In the genomic region with DNA sequence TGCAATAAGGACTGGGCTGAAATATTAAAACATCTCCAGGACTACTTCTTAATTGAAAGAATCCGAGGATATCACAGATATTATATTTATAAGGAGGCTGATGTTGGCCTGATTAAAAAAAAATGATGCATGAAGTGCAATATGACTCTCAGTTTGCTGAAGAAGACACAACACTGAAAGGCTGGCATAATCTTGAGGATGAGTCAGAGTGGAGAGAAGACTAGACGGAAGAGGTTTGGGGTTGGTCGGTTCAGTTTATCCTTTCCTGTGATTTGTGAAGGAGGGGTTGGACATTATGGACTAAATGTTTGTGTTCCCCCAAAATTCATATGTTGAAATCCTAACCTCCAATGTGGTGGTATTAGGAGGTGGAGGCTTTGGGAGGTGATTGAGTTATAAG, we compare ENCODE assay signal across 14 cellular contexts.
DNase-seq lines count a peak whose midpoint lies in the region; ATAC-seq and TF ChIP-seq lines count a peak whose summit lies in the region.
"Had no signal": no experiment of that assay in that cellular context is flagged by ENCODE, and none has a peak within 500 bp of the region (broad histone marks: within the 10 kb centered on the region; RNA-seq: fewer than 3 reads in every experiment).

No MANE protein-coding gene starts in this region.

- 64 to 68% methylated on average over 3 of the region's 3 CpGs for WGBS in GM23248 (ENCODE audit: low coverage in 1 of 2, low lambda C conversion rate in 2 of 2, missing lambda C conversion rate in 2 of 2), 2 experiments
- 86 to 87% methylated on average over 3 of the region's 3 CpGs for WGBS in aorta, 2 donors

- H3K9ac ChIP-seq in GM23248, result no peak overlapping the region

- H3K9me2 ChIP-seq in GM23248 (ENCODE audit: insufficient read depth), result no peaks in the 10 kb centered on the region

- intact Hi-C loops in aorta (cut with DNase I), result no loop called here
- intact Hi-C loops in head of caudate nucleus (cut with DNase I), result no loop called here

- in situ Hi-C loops in GM23248 (cut with MboI), result loop anchor here (10.0 kb wide), 1 partner anchor 267 kb away; no protein-coding TSS in a partner anchor

- H4K20me1 ChIP-seq in GM23248 (ENCODE audit: insufficient read depth), result no peaks in the 10 kb centered on the region

- ATAC-seq in foreskin keratinocyte, result peak; percentile 62
- no peak for ATAC-seq in aorta (ENCODE audit: low FRiP score)
- ATAC-seq: HCT116 had no signal

- H3K9me3 ChIP-seq in GM23248 (ENCODE audit: low read depth) (no peaks in the 10 kb centered on the region), aorta (ENCODE audit: control insufficient read depth, low read length) (no peaks in the 10 kb centered on the region)
- H3K9me3 ChIP-seq: BE2C had no signal

- no peaks in the 10 kb centered on the region for H3K36me3 ChIP-seq in GM23248 (ENCODE audit: low read depth)
- no peaks in the 10 kb centered on the region for H3K36me3 ChIP-seq in aorta (ENCODE audit: control insufficient read depth in 1 of 2, insufficient read depth in 2 of 2, low read length in 1 of 2)
- H3K36me3 ChIP-seq: BE2C had no signal

- H3K4me1 ChIP-seq in GM23248 (ENCODE audit: insufficient read depth), result no peaks in the 10 kb centered on the region
- H3K4me1 ChIP-seq in foreskin keratinocyte, result peaks cover 9% of the 10 kb centered on the region
- H3K4me1 ChIP-seq in aorta (ENCODE audit: control insufficient read depth in 1 of 2, insufficient read depth in 2 of 2, low read length in 2 of 2), result no peaks in the 10 kb centered on the region
- H3K4me1 ChIP-seq: BE2C had no signal

- H3F3A ChIP-seq in GM23248 (ENCODE audit: insufficient read depth), result no peaks in the 10 kb centered on the region

- no peak for TF ChIP-seq CTCF in foreskin keratinocyte (conservative IDR thresholded peaks at IDR 0.05)
- TF ChIP-seq CTCF in coronary artery (IDR thresholded peaks at IDR 0.05), result no peak

- peaks cover 11% of the 10 kb centered on the region for H3K27me3 ChIP-seq in GM23248 (replicated peaks; ENCODE audit: insufficient read depth)
- H3K27me3 ChIP-seq in foreskin keratinocyte, result no peaks in the 10 kb centered on the region
- H3K27me3 ChIP-seq in aorta (ENCODE audit: control insufficient read depth in 1 of 2, insufficient read depth in 2 of 2, low read length in 1 of 2), result no peaks in the 10 kb centered on the region
- H3K27me3 ChIP-seq: BE2C had no signal

- H3K27ac ChIP-seq in GM23248 (no peak overlapping the region), foreskin keratinocyte (no peak overlapping the region), coronary artery (no peak overlapping the region), aorta (ENCODE audit: low read depth in 1 of 2, low read length in 2 of 2) (no peak overlapping the region)
- H3K27ac ChIP-seq: C4-2B had no signal

- DNase-seq in GM23248 (peak; percentile 8), M059J (ENCODE audit: low read depth) (peak; percentile 12), amniotic epithelial cell (ENCODE audit: low read depth) (peak; percentile 34), foreskin keratinocyte (peak in 1 of 2 donors; percentile 35), coronary artery (ENCODE audit: low spot score) (no peak), aorta (no peak), GM19238 (ENCODE audit: insufficient read length, low spot score) (no peak), head of caudate nucleus (no peak)
- DNase-seq: ACHN; BE2C; CD4-positive, alpha-beta memory T cell; DMS79 had no signal

- no peak overlapping the region for H3K4me2 ChIP-seq in GM23248 (ENCODE audit: unreplicated experiment)

- H3K79me2 ChIP-seq in GM23248 (ENCODE audit: insufficient read depth), result no peaks in the 10 kb centered on the region

- H2AFZ ChIP-seq in GM23248, result no peak overlapping the region

- H3K4me3 ChIP-seq in GM23248 (no peak overlapping the region), coronary artery (no peak overlapping the region), aorta (ENCODE audit: low read length in 2 of 2) (no peak overlapping the region)

Comparison
In these comparisons a context has a peak if more than half of its experiments do, and no peak if none do; other contexts are left out.
1. DNase-seq: peak in GM23248 (single experiment), M059J (single experiment) and amniotic epithelial cell (single experiment); none in coronary artery (single experiment), aorta (0 of 2), GM19238 (single experiment) and head of caudate nucleus (0 of 42).